8 cellular contexts compared by ENCODE assay signal in the genomic region with DNA sequence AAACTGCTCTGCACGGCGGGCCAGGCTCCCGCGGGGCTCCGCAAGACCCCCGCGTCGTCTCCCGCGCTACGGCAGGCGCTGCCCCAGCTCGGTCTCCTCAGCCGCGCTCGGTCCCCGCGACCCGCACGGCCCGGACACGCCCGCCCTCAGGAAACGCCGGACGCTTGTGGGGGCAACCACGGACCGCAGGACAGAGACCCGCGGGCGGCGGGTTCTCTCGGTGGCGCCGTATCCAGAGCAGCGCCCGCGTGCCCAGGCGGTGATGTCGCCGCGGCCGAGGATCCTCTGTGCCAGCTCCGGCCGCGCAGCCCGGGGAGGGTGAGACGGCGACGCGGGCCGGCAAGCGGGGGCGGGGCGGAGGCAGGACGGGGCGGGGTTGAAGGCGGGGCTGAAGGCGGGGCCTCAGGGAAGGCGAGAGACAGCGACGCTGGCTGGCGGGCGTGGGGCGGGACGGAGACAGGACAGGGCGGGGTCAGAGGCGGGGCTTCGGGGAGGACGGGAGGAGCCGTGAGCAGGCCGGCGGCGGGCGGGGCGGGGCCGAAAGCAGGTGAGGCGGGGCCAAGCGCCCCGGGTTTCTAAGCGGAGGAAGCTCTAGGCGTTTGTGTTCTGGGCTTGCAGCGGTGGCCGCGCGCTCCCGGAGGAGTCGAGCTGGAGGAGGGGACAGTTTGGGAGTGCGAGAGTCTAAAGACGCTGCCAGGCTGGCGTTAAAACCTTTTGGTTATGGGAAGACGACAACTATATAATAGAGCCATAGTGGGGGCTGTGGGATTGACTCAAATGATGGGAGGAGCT. TPM values are rescaled to one million over a fixed set of nuclear protein-coding genes. Genes with fewer than 3 reads are reported as not detected.
A peak's percentile ranks its signal among the peaks of the same experiment; 100 is the strongest.
DNase-seq lines count a peak whose midpoint lies in the region; ATAC-seq and TF ChIP-seq lines count a peak whose summit lies in the region.

A gene (minus strand): TSS at position 289 of the 792 bp plus-strand sequence. CDS start 2,112 bp downstream, outside the sequence.

- no peak for TF ChIP-seq CTCF in Panc1 (IDR thresholded peaks at IDR 0.05)
- TF ChIP-seq CTCF in fibroblast of lung (conservative IDR thresholded peaks at IDR 0.05 in 1 of 2, IDR thresholded peaks at IDR 0.05 in 1 of 2; ENCODE audit: low read depth in 1 of 2, low read length in 2 of 2) = no peak

- no peaks in the 10 kb centered on the region for H4K20me1 ChIP-seq in fibroblast of lung (ENCODE audit: control insufficient read depth, extremely low read depth, insufficient read depth, low read length)

- H3K27me3 Mint-ChIP-seq in activated T-helper 17 cell treated with anti-CD3 and anti-CD28 coated beads, Interleukin-2, amount 50 U/mL, for 72 hours = peaks cover 4% of the 10 kb centered on the region
- H3K27me3 Mint-ChIP-seq in naive B cell = peaks cover 12 to 31% (median 14%) of the 10 kb centered on the region in 3 donors

- no peaks in the 10 kb centered on the region for H3K36me3 ChIP-seq in Panc1 (ENCODE audit: control insufficient read depth, insufficient read depth, low read length)
- H3K36me3 ChIP-seq in fibroblast of lung (ENCODE audit: control insufficient read depth, insufficient read depth, low read length) = peaks cover 3% of the 10 kb centered on the region

- peak within 1 kb of the TSS; percentile 73 to 76 for H3K4me3 ChIP-seq in Panc1 (ENCODE audit: low read depth in 2 of 2, low read length in 2 of 2)
- peak within 1 kb of the TSS; percentile 80 to 94 (median 89) for H3K4me3 ChIP-seq in fibroblast of lung (replicated peaks in 1 of 4; ENCODE audit: control extremely low read depth in 1 of 4, insufficient read depth in 1 of 4, low read depth in 3 of 4, low read length in 4 of 4)

- H3K4me1 ChIP-seq in Panc1 (ENCODE audit: control insufficient read depth, insufficient read depth, low read length) (peaks cover 5% of the 10 kb centered on the region; the same call in 1 of the 2 replicates), fibroblast of lung (ENCODE audit: control insufficient read depth, extremely low read depth, insufficient read depth, low read length) (peaks cover 5% of the 10 kb centered on the region)

- no peaks in the 10 kb centered on the region for H3K36me3 Mint-ChIP-seq in activated T-helper 17 cell treated with anti-CD3 and anti-CD28 coated beads, Interleukin-2, amount 50 U/mL, for 72 hours (ENCODE audit: low read depth)
- H3K36me3 Mint-ChIP-seq in naive B cell = no peaks in the 10 kb centered on the region

- CTCF ChIA-PET in Panc1 (lab: Charles Lee) = interaction anchor here (0.7 to 1.2 kb wide), 4 partner anchors 61 to 1217 kb away, joined by 3 to 17 read pairs (median 4); no protein-coding TSS in a partner anchor

- H3K4me3 Mint-ChIP-seq in activated T-helper 17 cell treated with anti-CD3 and anti-CD28 coated beads, Interleukin-2, amount 50 U/mL, for 72 hours = peak within 1 kb of the TSS; percentile 91
- peak within 1 kb of the TSS; percentile 86 to 97 (median 93) for H3K4me3 Mint-ChIP-seq in naive B cell

- peak; percentile 97 for ATAC-seq in GM21528 (IDR thresholded peaks at IDR 0.05; ENCODE audit: low FRiP score, unreplicated experiment)
- ATAC-seq in Panc1 = peak; percentile 96
- peak; percentile 96 for ATAC-seq in activated T-helper 17 cell treated with anti-CD3 and anti-CD28 coated beads, Interleukin-2, amount 50 U/mL, for 72 hours (replicated peaks)
- peak; percentile 91 to 92 for ATAC-seq in naive B cell (ENCODE audit: low read depth in 2 of 2)

- peaks cover 13% of the 10 kb centered on the region for H3K4me1 Mint-ChIP-seq in activated T-helper 17 cell treated with anti-CD3 and anti-CD28 coated beads, Interleukin-2, amount 50 U/mL, for 72 hours
- H3K4me1 Mint-ChIP-seq in naive B cell = peaks cover 13 to 28% (median 20%) of the 10 kb centered on the region in 3 donors

- DNase-seq in D341Med (ENCODE audit: low spot score) (peak; percentile 100), HuH-7 (ENCODE audit: low spot score) (peak; percentile 71), Panc1 (ENCODE audit: low read depth, low spot score) (peak; percentile 42), fibroblast of lung (ENCODE audit: low read depth in 2 of 2) (peak; percentile 92 to 96), naive B cell (peak; percentile 95)
- DNase-seq in stimulated activated CD8-positive, alpha-beta memory T cell treated with anti-CD3 and anti-CD28 coated beads, Interleukin-7, amount 100 ng/mL, for 4 hours (ENCODE audit: low read depth in 2 of 2) = peak; percentile 95 to 96

- H3K9me3 ChIP-seq in Panc1 (ENCODE audit: control insufficient read depth, insufficient read depth, low read depth, low read length) (no peaks in the 10 kb centered on the region), fibroblast of lung (ENCODE audit: control insufficient read depth, insufficient read depth, low read depth, low read length) (no peaks in the 10 kb centered on the region)

- POLR2A ChIA-PET in Panc1 (lab: Charles Lee) = interaction anchor here (0.6 kb wide), 2 partner anchors 9 to 53 kb away, joined by 3 to 4 read pairs; no protein-coding TSS in a partner anchor

- peak within 1 kb of the TSS; percentile 71 for H3K4me2 ChIP-seq in fibroblast of lung (ENCODE audit: extremely low read depth, insufficient read depth, low read length)

- H2AFZ ChIP-seq in fibroblast of lung (ENCODE audit: low read length) = peak within 1 kb of the TSS; percentile 83

- H3K27me3 ChIP-seq in Panc1 (ENCODE audit: control insufficient read depth, insufficient read depth, low read length) = no peaks in the 10 kb centered on the region
- no peaks in the 10 kb centered on the region for H3K27me3 ChIP-seq in fibroblast of lung (ENCODE audit: control insufficient read depth, insufficient read depth, low read length)

- peaks cover 49% of the 10 kb centered on the region for H3K79me2 ChIP-seq in fibroblast of lung (ENCODE audit: control insufficient read depth, insufficient read depth, low read length)

- no peaks in the 10 kb centered on the region for H3K9me3 Mint-ChIP-seq in activated T-helper 17 cell treated with anti-CD3 and anti-CD28 coated beads, Interleukin-2, amount 50 U/mL, for 72 hours
- H3K9me3 Mint-ChIP-seq in naive B cell = no peaks in the 10 kb centered on the region

- in situ Hi-C loops in Panc1 (cut with HindIII; ENCODE audit: low pct_unique_long_range_greater_than_20kb, low sequenced_read_pairs) = no loop called here

- peak within 1 kb of the TSS; percentile 63 for H3K27ac ChIP-seq in Panc1 (ENCODE audit: low read length)
- H3K27ac ChIP-seq in fibroblast of lung (ENCODE audit: insufficient read depth, low read length) = peak within 1 kb of the TSS; percentile 90

- BruUV-seq in Panc1 (replicated peaks; lab: Mats Ljungman, UMichigan) = no TSS peak

- H3K9ac ChIP-seq in fibroblast of lung (ENCODE audit: insufficient read depth, low read length) = peak within 1 kb of the TSS; percentile 88

- H3K27ac Mint-ChIP-seq in activated T-helper 17 cell treated with anti-CD3 and anti-CD28 coated beads, Interleukin-2, amount 50 U/mL, for 72 hours = peak within 1 kb of the TSS; percentile 71
- H3K27ac Mint-ChIP-seq in naive B cell = peak within 1 kb of the TSS; percentile 15 to 85 (median 72)

- intact Hi-C loops in Panc1 (cut with micrococcal nuclease; ENCODE audit: unreplicated experiment) = loop anchor here (10.0 kb wide), 1 partner anchor 1148 kb away; no protein-coding TSS in a partner anchor

RNA-seq across cellular contexts. Expression of the gene that starts here (rescaled TPM):
- total RNA-seq in Panc1 (2021; ENCODE audit: unreplicated experiment) = 6.8 TPM
- 1.7 TPM for polyA plus RNA-seq in Panc1 (2012; ENCODE audit: insufficient read length)
- under 1 TPM; 0.15 to 0.50 TPM for total RNA-seq in activated T-helper 17 cell treated with anti-CD3 and anti-CD28 coated beads, Interleukin-2, amount 50 U/mL, for 72 hours
- 51.1 and 157 TPM in 2 replicates for total RNA-seq in fibroblast of lung
- polyA plus RNA-seq in fibroblast of lung = 43.9 and 60.3 TPM in 2 replicates
- polyA plus RNA-seq in fibroblast of lung (2012) = 25.0 and 35.5 TPM in 2 replicates
- 15.9 and 24.0 TPM in 2 replicates for polyA minus RNA-seq in fibroblast of lung (ENCODE audit: low replicate concordance)
- polyA plus RNA-seq in naive B cell (ENCODE audit: low read depth in 6 of 6) = under 1 TPM in 5 of 6 donors, not detected in 1; 0.11 to 0.45 (median 0.13) TPM

Comparison
In these comparisons a context has a peak if more than half of its experiments do, and no peak if none do; other contexts are left out.
1. Peak in every context shown above with its lines: DNase-seq, ATAC-seq, H3K4me3 ChIP-seq and H3K27ac ChIP-seq.
2. RNA of the gene that starts here (polyA plus RNA-seq): 25.0 to 60.3 TPM in fibroblast of lung; 0.11 to 0.45 TPM in naive B cell; every median in the first group is over 10 times any median in the second.
3. Peak in ATAC-seq in activated T-helper 17 cell treated with anti-CD3 and anti-CD28 coated beads, Interleukin-2, amount 50 U/mL, for 72 hours; RNA of the gene not detected or under 1 TPM.
4. Peak in DNase-seq and ATAC-seq in naive B cell; RNA of the gene not detected or under 1 TPM.
5. DNase-seq: peak in every context shown above with its lines; median percentile 100 in D341Med; 96 in stimulated activated CD8-positive, alpha-beta memory T cell treated with anti-CD3 and anti-CD28 coated beads, Interleukin-7, amount 100 ng/mL, for 4 hours; 95 in naive B cell; 94 in fibroblast of lung; 71 in HuH-7; 42 in Panc1.